ENCODE assay signal across 36 cellular contexts in the genomic region with DNA sequence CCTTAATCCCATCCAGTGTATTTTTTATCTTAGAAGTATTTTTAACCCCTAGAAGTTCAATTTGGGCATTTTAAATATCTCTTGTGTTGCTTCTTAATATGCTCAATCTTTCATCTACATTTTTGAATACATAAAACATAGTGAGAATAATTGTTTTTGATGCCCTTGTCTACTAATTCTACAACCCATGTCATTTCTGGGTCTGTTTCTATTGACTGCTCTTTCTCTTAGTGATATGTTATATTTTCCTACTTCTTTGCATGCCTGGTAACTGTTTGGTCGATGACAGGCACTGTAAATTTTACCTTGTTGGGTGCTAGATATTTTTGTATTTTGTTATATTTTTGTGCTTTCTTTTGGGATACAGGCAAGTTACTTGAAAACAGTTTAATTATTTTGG. TPM values are rescaled to one million over a fixed set of nuclear protein-coding genes. Genes with fewer than 3 reads are reported as not detected.
"Had no signal": no experiment of that assay in that cellular context is flagged by ENCODE, and none has a peak within 500 bp of the region (broad histone marks: within the 10 kb centered on the region; RNA-seq: fewer than 3 reads in every experiment).

No MANE protein-coding gene starts in this region.

- H3K4me1 ChIP-seq: adrenal gland, ascending aorta, body of pancreas, breast epithelium had no signal

- DNase-seq: activated effector memory CD4-positive, alpha-beta T cell treated with anti-CD3 and anti-CD28 coated beads, Interleukin-2, amount 50 U/mL, for 16 hours; activated effector memory CD4-positive, alpha-beta T cell treated with Interleukin-2 at 50 U/mL for 16 hours; activated gamma-delta T cell; activated gamma-delta T cell treated with Interleukin-2 at 50 U/mL for 16 hours; activated naive CD4-positive, alpha-beta T cell; activated naive CD4-positive, alpha-beta T cell treated with anti-CD3 and anti-CD28 coated beads for 36 hours; activated naive CD4-positive, alpha-beta T cell treated with anti-CD3 and anti-CD28 coated beads, Interleukin-2, amount 10 ng/mL, durations not matched to agents 7 days and 5 days; activated naive CD4-positive, alpha-beta T cell treated with anti-CD3 and anti-CD28 coated beads, Interleukin-2, amount 50 U/mL, for 16 hours; activated naive CD4-positive, alpha-beta T cell treated with Interleukin-2 at 50 U/mL for 16 hours; activated naive CD8-positive, alpha-beta T cell treated with anti-CD3 and anti-CD28 coated beads for 36 hours; activated naive CD8-positive, alpha-beta T cell treated with anti-CD3 and anti-CD28 coated beads, Interleukin-2, amount 10 ng/mL, durations not matched to agents 7 days and 5 days; activated naive CD8-positive, alpha-beta T cell treated with anti-CD3 and anti-CD28 coated beads, Interleukin-2, amount 50 U/mL, for 24 hours; activated T-cell treated with anti-CD3 and anti-CD28 coated beads, Interleukin-2, amount 50 U/mL, for 1 hour; activated T-cell treated with anti-CD3 and anti-CD28 coated beads, Interleukin-2, amount 50 U/mL, for 24 hours; activated T-cell treated with anti-CD3 and anti-CD28 coated beads, Interleukin-2, amount 50 U/mL, for 4 hours; activated T-cell treated with anti-CD3 and anti-CD28 coated beads, Interleukin-2, amount 50 U/mL, for 48 hours; activated T-cell treated with anti-CD3 and anti-CD28 coated beads, Interleukin-2, amount 50 U/mL, for 72 hours; adrenal gland; amniotic stem cell; amygdala; anterior cingulate cortex; aorta; body of pancreas; brain microvascular endothelial cell; caudate nucleus; central memory CD4-positive, alpha-beta T cell; cerebellar nuclear complex had no signal

- H3K4me3 ChIP-seq: adrenal gland, ascending aorta, body of pancreas, breast epithelium, cardiac muscle cell had no signal

- H3K9me3 ChIP-seq: body of pancreas had no signal

- H3K27me3 ChIP-seq: ascending aorta, body of pancreas, brain microvascular endothelial cell, breast epithelium, cardiac muscle cell had no signal

- H3K27ac ChIP-seq: adrenal gland, ascending aorta, body of pancreas, brain microvascular endothelial cell, breast epithelium, cardiac muscle cell had no signal

- H3K36me3 ChIP-seq: adrenal gland, ascending aorta, brain microvascular endothelial cell, breast epithelium, cardiac muscle cell had no signal

RNA-seq across cellular contexts. Expression of a gene that starts 56.3 kb away (rescaled TPM):
- total RNA-seq: activated naive CD4-positive, alpha-beta T cell treated with anti-CD3 and anti-CD28 coated beads for 36 hours; activated naive CD4-positive, alpha-beta T cell treated with anti-CD3 and anti-CD28 coated beads, Interleukin-2, amount 50 U/mL, for 72 hours; activated naive CD8-positive, alpha-beta T cell treated with anti-CD3 and anti-CD28 coated beads for 36 hours; activated naive CD8-positive, alpha-beta T cell treated with anti-CD3 and anti-CD28 coated beads, Interleukin-2, amount 10 ng/mL, durations not matched to agents 7 days and 5 days; activated T-cell treated with anti-CD3 and anti-CD28 coated beads, Interleukin-2, amount 50 U/mL, for 4 hours; activated T-cell treated with anti-CD3 and anti-CD28 coated beads, Interleukin-2, amount 50 U/mL, for 72 hours; activated T-helper 1 cell treated with anti-CD3 and anti-CD28 coated beads, Interleukin-12 subunit alpha, Interleukin-12 subunit beta, Interleukin-2, Interleukin-4 antibody, amounts not matched to agents 30 ng/mL and 10 ng/mL and 1 ng/mL, durations not matched to agents 14 hours and 24 hours and 36 hours; activated T-helper 17 cell treated with anti-CD3 and anti-CD28 coated beads, Interleukin-2, amount 50 U/mL, for 72 hours; activated T-helper 2 cell treated with anti-CD3 and anti-CD28 coated beads, Interferon-gamma antibody, Interleukin-2, Interleukin-4, amounts not matched to agents 10 μg/mL and 5 μg/mL and 100 μg/mL, durations not matched to agents 14 hours and 24 hours and 36 hours; bronchial epithelial cell; cardiac septum had no signal
